ENCODE assay signal across 12 cellular contexts in genomic region chr6:150236544-150236943, GRCh38.
"Had no signal": no experiment of that assay in that cellular context is flagged by ENCODE, and none has a peak within 500 bp of the region (broad histone marks: within the 10 kb centered on the region; RNA-seq: fewer than 3 reads in every experiment).

No MANE protein-coding gene starts in this region.

- DNase-seq: activated CD4-positive, alpha-beta T cell treated with anti-CD3 and anti-CD28 coated beads for 36 hours; activated CD8-positive, alpha-beta memory T cell treated with anti-CD3 and anti-CD28 coated beads, Interleukin-2, amount 50 U/mL, for 4 hours; activated CD8-positive, alpha-beta T cell treated with anti-CD3 and anti-CD28 coated beads for 36 hours; activated naive CD4-positive, alpha-beta T cell treated with Interleukin-2 at 50 U/mL for 16 hours; esophagus squamous epithelium; foreskin fibroblast; head of caudate nucleus; ovary; small intestine; T-helper 9 cell; tibial artery had no signal

- H3K4me3 ChIP-seq: esophagus squamous epithelium, neural progenitor cell, ovary, tibial artery had no signal

- H3K9me3 ChIP-seq: esophagus squamous epithelium, ovary, tibial artery had no signal

- H3K36me3 ChIP-seq: esophagus squamous epithelium, neural progenitor cell, ovary, tibial artery had no signal

- H3K4me1 ChIP-seq: neural progenitor cell had no signal

- H3K27ac Mint-ChIP-seq: activated CD4-positive, alpha-beta T cell treated with anti-CD3 and anti-CD28 coated beads for 36 hours; activated CD8-positive, alpha-beta T cell treated with anti-CD3 and anti-CD28 coated beads for 36 hours had no signal

- H3K27ac ChIP-seq: esophagus squamous epithelium, neural progenitor cell, ovary, tibial artery had no signal

- ATAC-seq: activated CD4-positive, alpha-beta T cell treated with anti-CD3 and anti-CD28 coated beads for 36 hours; activated CD8-positive, alpha-beta T cell treated with anti-CD3 and anti-CD28 coated beads for 36 hours had no signal

- H3K4me3 Mint-ChIP-seq: activated CD4-positive, alpha-beta T cell treated with anti-CD3 and anti-CD28 coated beads for 36 hours; activated CD8-positive, alpha-beta T cell treated with anti-CD3 and anti-CD28 coated beads for 36 hours; neural progenitor cell had no signal

- H3K27me3 ChIP-seq: esophagus squamous epithelium, neural progenitor cell, ovary, tibial artery had no signal
